ENCODE assay signal across 15 cellular contexts in the genomic region with DNA sequence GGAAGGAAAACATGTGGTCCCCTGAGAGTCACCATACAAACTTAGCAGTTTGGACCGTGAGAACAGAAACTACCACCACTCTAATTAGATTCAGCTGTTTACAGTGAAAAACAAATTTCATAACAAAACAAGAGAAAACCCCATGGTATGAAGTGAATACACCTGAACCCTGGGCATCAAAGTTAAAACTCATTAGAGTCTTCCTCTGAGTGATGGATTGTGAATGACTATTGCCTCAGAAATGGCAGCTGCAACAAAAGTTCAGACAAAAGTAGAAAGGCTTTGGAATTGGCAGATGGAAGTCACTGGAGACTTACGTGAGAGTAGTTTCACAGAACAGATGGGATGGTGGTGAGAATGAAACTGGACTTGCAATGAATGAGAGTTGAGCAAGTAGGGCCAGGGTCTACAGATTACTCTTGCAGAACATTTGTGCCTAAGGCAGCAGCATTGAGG.
DNase-seq lines count a peak whose midpoint lies in the region; ATAC-seq lines count a peak whose summit lies in the region.
"Had no signal": no experiment of that assay in that cellular context is flagged by ENCODE, and none has a peak within 500 bp of the region (broad histone marks: within the 10 kb centered on the region; RNA-seq: fewer than 3 reads in every experiment).

No MANE protein-coding gene starts in this region.

- no peak for DNase-seq in activated naive CD4-positive, alpha-beta T cell treated with anti-CD3 and anti-CD28 coated beads for 36 hours
- DNase-seq in sciatic nerve (ENCODE audit: low spot score) = no peak
- DNase-seq in islet precursor cell = no peak
- DNase-seq in activated CD4-positive, alpha-beta T cell treated with anti-CD3 and anti-CD28 coated beads, Interleukin-2, amount 50 U/mL, for 4 hours = no peak
- DNase-seq: activated CD8-positive, alpha-beta memory T cell treated with anti-CD3 and anti-CD28 coated beads, Interleukin-2, amount 50 U/mL, for 4 hours; DMS79 treated with DMSO at 0.1 percent for 48 hours; NCI-H1105; ovary; WERI-Rb-1 had no signal

- H3K27ac Mint-ChIP-seq in activated naive CD4-positive, alpha-beta T cell treated with anti-CD3 and anti-CD28 coated beads, Interleukin-2, amount 50 U/mL, for 24 hours = peak overlapping the region; percentile 41
- H3K27ac Mint-ChIP-seq in activated naive CD4-positive, alpha-beta T cell treated with anti-CD3 and anti-CD28 coated beads for 36 hours = no peak overlapping the region
- H3K27ac Mint-ChIP-seq: mesothelial cell of epicardium had no signal

- ATAC-seq in GM19324 (IDR thresholded peaks at IDR 0.05; ENCODE audit: low FRiP score, unreplicated experiment) (peak; percentile 69), HG03342 (IDR thresholded peaks at IDR 0.05; ENCODE audit: unreplicated experiment) (peak; percentile 69), sciatic nerve (peak; percentile 55), GM18873 (IDR thresholded peaks at IDR 0.05; ENCODE audit: low FRiP score, unreplicated experiment) (no peak)
- ATAC-seq: SK-N-SH treated with all-trans-retinoic acid at 6 μM for 48 hours had no signal

- H3K9me3 Mint-ChIP-seq in activated naive CD4-positive, alpha-beta T cell treated with anti-CD3 and anti-CD28 coated beads, Interleukin-2, amount 50 U/mL, for 24 hours = no peaks in the 10 kb centered on the region
- peaks cover 8% of the 10 kb centered on the region for H3K9me3 Mint-ChIP-seq in activated naive CD4-positive, alpha-beta T cell treated with anti-CD3 and anti-CD28 coated beads for 36 hours

- no peaks in the 10 kb centered on the region for H3K27me3 Mint-ChIP-seq in activated naive CD4-positive, alpha-beta T cell treated with anti-CD3 and anti-CD28 coated beads, Interleukin-2, amount 50 U/mL, for 24 hours
- H3K27me3 Mint-ChIP-seq in activated naive CD4-positive, alpha-beta T cell treated with anti-CD3 and anti-CD28 coated beads for 36 hours (ENCODE audit: low read depth) = no peaks in the 10 kb centered on the region

- intact Hi-C loops in activated naive CD4-positive, alpha-beta T cell treated with anti-CD3 and anti-CD28 coated beads for 36 hours (cut with micrococcal nuclease) = no loop called here
- intact Hi-C loops in sciatic nerve (cut with DNase I) = no loop called here

- peaks cover 56% of the 10 kb centered on the region for H3K4me1 Mint-ChIP-seq in activated naive CD4-positive, alpha-beta T cell treated with anti-CD3 and anti-CD28 coated beads, Interleukin-2, amount 50 U/mL, for 24 hours
- peaks cover 32% of the 10 kb centered on the region for H3K4me1 Mint-ChIP-seq in activated naive CD4-positive, alpha-beta T cell treated with anti-CD3 and anti-CD28 coated beads for 36 hours (ENCODE audit: low read depth)
- H3K4me1 Mint-ChIP-seq: mesothelial cell of epicardium had no signal

- CTCF ChIA-PET in activated naive CD4-positive, alpha-beta T cell treated with anti-CD3 and anti-CD28 coated beads for 36 hours (lab: Charles Lee) = interaction anchor here (0.7 to 2.4 kb wide), 3 partner anchors 19 to 196 kb away, joined by 3 to 7 read pairs (median 4); a partner anchor contains a TSS

- H3K36me3 Mint-ChIP-seq in activated naive CD4-positive, alpha-beta T cell treated with anti-CD3 and anti-CD28 coated beads, Interleukin-2, amount 50 U/mL, for 24 hours = peaks cover 28% of the 10 kb centered on the region
- H3K36me3 Mint-ChIP-seq in activated naive CD4-positive, alpha-beta T cell treated with anti-CD3 and anti-CD28 coated beads for 36 hours (ENCODE audit: low read depth) = peaks cover 24% of the 10 kb centered on the region

- H3K4me3 Mint-ChIP-seq in activated naive CD4-positive, alpha-beta T cell treated with anti-CD3 and anti-CD28 coated beads, Interleukin-2, amount 50 U/mL, for 24 hours = no peak overlapping the region
- no peak overlapping the region for H3K4me3 Mint-ChIP-seq in activated naive CD4-positive, alpha-beta T cell treated with anti-CD3 and anti-CD28 coated beads for 36 hours
- H3K4me3 Mint-ChIP-seq: mesothelial cell of epicardium had no signal
